Comparison of ENCODE assay signal across 18 cellular contexts in the genomic region with DNA sequence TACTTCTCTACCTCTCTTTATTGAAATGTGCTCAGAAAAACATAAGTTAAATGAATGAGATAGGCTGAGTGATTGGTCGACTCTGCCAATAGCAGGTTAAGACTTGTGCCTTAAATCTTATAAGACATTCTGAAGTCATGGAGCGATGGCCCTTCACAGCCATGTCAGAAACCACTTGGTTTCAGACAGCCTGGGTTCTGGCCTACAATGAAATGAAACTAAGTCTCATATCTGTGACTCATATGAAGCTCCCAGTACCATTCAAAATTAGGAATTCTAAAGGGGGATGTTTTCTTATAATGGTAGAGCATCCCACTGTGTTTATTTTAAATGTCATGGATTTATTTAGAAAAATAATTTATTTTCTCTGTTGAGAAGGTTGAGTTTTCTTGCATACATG.
DNase-seq lines count a peak whose midpoint lies in the region; ATAC-seq lines count a peak whose summit lies in the region.
"Had no signal": no experiment of that assay in that cellular context is flagged by ENCODE, and none has a peak within 500 bp of the region (broad histone marks: within the 10 kb centered on the region; RNA-seq: fewer than 3 reads in every experiment).

No MANE protein-coding gene starts in this region.

- peak; percentile 87 for ATAC-seq in GM18498 (IDR thresholded peaks at IDR 0.05; ENCODE audit: unreplicated experiment)
- peak; percentile 73 for ATAC-seq in GM21360 (IDR thresholded peaks at IDR 0.05; ENCODE audit: unreplicated experiment)
- peak; percentile 48 for ATAC-seq in HG02798 (IDR thresholded peaks at IDR 0.05; ENCODE audit: poor library complexity, unreplicated experiment)
- no peak for ATAC-seq in GM19324 (IDR thresholded peaks at IDR 0.05; ENCODE audit: low FRiP score, unreplicated experiment)
- no peak for ATAC-seq in HG03108 (IDR thresholded peaks at IDR 0.05; ENCODE audit: unreplicated experiment)
- ATAC-seq: activated naive CD8-positive, alpha-beta T cell treated with anti-CD3 and anti-CD28 coated beads, Interleukin-2, amount 50 U/mL, for 24 hours had no signal

- peak; percentile 9 for DNase-seq in MV-4-11 (lab: John Stamatoyannopoulos, UW)
- no peak for DNase-seq in NCI-H187 treated with DMSO at 0.1 percent for 48 hours (lab: John Stamatoyannopoulos, UW)
- DNase-seq in cerebellar cortex (ENCODE audit: low spot score), result no peak
- DNase-seq: activated CD4-positive, alpha-beta T cell treated with anti-CD3 and anti-CD28 coated beads for 48 hours; activated effector memory CD4-positive, alpha-beta T cell treated with Interleukin-2 at 50 U/mL for 16 hours; activated naive CD8-positive, alpha-beta T cell treated with anti-CD3 and anti-CD28 coated beads, Interleukin-2, amount 50 U/mL, for 24 hours; dermis blood vessel endothelial cell; DMS 273 treated with DMSO at 0.1 percent for 48 hours; foreskin fibroblast; GDM1; NCI-H2029 treated with DMSO at 0.1 percent for 48 hours; small intestine; stimulated activated CD4-positive, alpha-beta T cell treated with anti-CD3 and anti-CD28 coated beads, Interleukin-2, amount 100 ng/mL, for 48 hours had no signal

Comparison
In these comparisons a context has a peak if more than half of its experiments do, and no peak if none do; other contexts are left out.
1. ATAC-seq: peak in GM18498 (single experiment), GM21360 (single experiment) and HG02798 (single experiment); none in GM19324 (single experiment) and HG03108 (single experiment).